12 cellular contexts compared by ENCODE assay signal in the genomic region with DNA sequence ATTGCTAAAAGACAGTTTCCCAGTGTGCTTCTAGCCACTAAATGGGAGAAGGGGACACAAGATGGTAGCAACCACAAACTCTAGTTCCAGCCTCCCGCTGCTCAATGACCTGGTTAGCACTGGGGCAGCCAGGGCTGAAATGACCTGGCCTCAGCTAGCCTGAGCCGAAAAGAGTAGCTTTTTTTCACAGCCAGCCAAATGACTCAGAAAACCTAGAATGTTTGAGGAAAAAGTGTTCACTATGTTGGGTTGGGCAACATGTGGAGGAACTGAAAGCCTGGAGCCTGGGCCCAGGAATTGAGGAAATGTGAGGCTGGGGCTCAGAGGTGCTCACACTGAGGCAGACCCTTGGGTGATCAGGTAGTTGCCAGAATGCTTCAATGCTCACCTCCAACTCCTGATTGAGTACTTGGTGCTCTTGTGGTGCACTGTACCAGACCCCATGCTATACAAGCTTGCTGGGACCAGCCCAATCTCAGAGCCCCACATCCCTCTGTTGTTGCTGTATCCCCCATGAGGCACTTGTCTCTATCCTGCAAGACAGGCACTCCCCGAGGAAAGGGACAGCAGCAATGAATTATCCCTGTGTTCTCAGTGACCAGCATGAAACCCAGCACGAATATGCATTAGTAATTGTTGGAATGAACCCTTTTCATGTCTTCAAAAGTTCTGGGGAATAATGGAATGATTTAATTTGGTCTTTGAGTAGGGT.
"Had no signal": no experiment of that assay in that cellular context is flagged by ENCODE, and none has a peak within 500 bp of the region (broad histone marks: within the 10 kb centered on the region; RNA-seq: fewer than 3 reads in every experiment).

No MANE protein-coding gene starts in this region.

- DNase-seq: activated CD4-positive, alpha-beta memory T cell treated with anti-CD3 and anti-CD28 coated beads for 36 hours; activated CD4-positive, alpha-beta T cell treated with anti-CD3 and anti-CD28 coated beads for 1 hour; activated gamma-delta T cell treated with Interleukin-2 at 50 U/mL for 16 hours; activated T-cell treated with anti-CD3 and anti-CD28 coated beads, Interleukin-2, amount 50 U/mL, for 4 hours; dermis blood vessel endothelial cell; lower lobe of right lung; natural killer cell; posterior cingulate gyrus; stimulated activated CD4-positive, alpha-beta T cell treated with anti-CD3 and anti-CD28 coated beads, Interleukin-4, amount 100 ng/mL, for 4 hours; uterus had no signal

- H3K4me2 ChIP-seq: hepatocyte had no signal

- H3K4me3 ChIP-seq: hepatocyte, lower lobe of right lung, skin epidermis, uterus had no signal

- H3K27ac ChIP-seq: hepatocyte, lower lobe of right lung, skin epidermis, uterus had no signal

- H3K27me3 ChIP-seq: hepatocyte, uterus had no signal

- ATAC-seq: activated T-cell treated with anti-CD3 and anti-CD28 coated beads, Interleukin-2, amount 50 U/mL, for 4 hours; lower lobe of right lung; natural killer cell had no signal

- H3K4me1 ChIP-seq: uterus had no signal

- H2AFZ ChIP-seq: hepatocyte had no signal

- H3K36me3 ChIP-seq: uterus had no signal
